In the genomic region with DNA sequence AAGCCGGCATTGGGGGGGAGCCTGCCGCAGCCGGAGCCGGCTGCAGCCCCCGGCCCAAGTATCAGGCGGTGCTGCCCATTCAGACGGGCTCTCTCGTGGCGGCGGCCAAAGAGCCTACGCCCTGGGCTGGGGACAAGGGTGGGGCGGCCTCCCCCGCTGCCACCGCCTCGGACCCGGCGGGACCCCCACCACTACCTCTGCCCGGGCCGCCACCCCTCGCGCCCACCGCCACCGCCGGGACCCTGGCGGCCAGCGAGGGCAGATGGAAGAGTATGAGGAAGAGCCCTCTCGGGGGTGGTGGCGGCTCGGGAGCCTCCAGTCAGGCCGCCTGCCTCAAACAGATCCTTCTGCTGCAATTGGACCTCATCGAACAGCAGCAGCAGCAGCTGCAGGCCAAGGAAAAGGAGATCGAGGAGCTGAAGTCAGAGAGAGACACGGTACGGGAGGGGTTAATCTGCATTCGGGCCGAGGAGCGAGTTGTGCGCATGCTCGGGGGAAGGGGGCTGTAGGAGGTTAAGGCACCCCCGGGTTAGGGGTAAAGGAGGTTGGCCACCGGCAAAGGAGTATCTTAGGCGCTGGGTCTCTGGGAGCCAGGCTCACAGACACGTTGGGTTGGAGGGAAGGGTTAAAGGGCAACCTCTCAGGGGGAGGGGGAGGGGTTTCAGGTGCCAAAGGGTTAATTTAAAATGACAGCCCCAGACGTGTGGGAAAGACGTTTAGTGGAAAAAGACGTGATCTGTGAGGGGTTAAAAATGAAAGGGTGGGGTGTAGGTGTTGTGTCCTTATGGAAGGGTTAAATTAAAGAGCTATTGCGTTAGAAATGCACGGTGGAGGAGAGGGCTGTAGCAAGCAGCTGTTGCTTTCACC, we compare ENCODE assay signal across 1 cellular context.
TF ChIP-seq lines count a peak whose summit lies in the region.

No MANE protein-coding gene starts in this region.

TF ChIP-seq in A549, 52 proteins besides CTCF, POLR2A, EP300 and RAD21 (continued from another document):
- no peak for TF ChIP-seq REST (IDR thresholded peaks at IDR 0.05)
- TF ChIP-seq JUN (IDR thresholded peaks at IDR 0.05): no peak; a peak in 3 of 5 replicates
- no peak for TF ChIP-seq ZFP36 (IDR thresholded peaks at IDR 0.05; ENCODE audit: borderline replicate concordance, partially characterized antibody)
- peak; percentile 29 for TF ChIP-seq CHD2 (IDR thresholded peaks at IDR 0.05; ENCODE audit: low read length, partially characterized antibody)
- TF ChIP-seq HEYL (CRISPR knock-in tag; IDR thresholded peaks at IDR 0.05): no peak
- no peak for TF ChIP-seq GATA3 (IDR thresholded peaks at IDR 0.05; ENCODE audit: borderline replicate concordance)
- no peak for TF ChIP-seq HES2 (IDR thresholded peaks at IDR 0.05)
- no peak for TF ChIP-seq NR3C1 (IDR thresholded peaks at IDR 0.05)
- TF ChIP-seq FOXS1 (CRISPR knock-in tag; IDR thresholded peaks at IDR 0.05): no peak
- TF ChIP-seq KDM1A (IDR thresholded peaks at IDR 0.05; ENCODE audit: low read depth): peak; percentile 98
- TF ChIP-seq RCOR1 (IDR thresholded peaks at IDR 0.05; ENCODE audit: low read depth, low read length): no peak
- no peak for TF ChIP-seq JUNB (IDR thresholded peaks at IDR 0.05)
- peak; percentile 86 for TF ChIP-seq MAX (IDR thresholded peaks at IDR 0.05)
